ENCODE assay signal across 11 cellular contexts in the genomic region with DNA sequence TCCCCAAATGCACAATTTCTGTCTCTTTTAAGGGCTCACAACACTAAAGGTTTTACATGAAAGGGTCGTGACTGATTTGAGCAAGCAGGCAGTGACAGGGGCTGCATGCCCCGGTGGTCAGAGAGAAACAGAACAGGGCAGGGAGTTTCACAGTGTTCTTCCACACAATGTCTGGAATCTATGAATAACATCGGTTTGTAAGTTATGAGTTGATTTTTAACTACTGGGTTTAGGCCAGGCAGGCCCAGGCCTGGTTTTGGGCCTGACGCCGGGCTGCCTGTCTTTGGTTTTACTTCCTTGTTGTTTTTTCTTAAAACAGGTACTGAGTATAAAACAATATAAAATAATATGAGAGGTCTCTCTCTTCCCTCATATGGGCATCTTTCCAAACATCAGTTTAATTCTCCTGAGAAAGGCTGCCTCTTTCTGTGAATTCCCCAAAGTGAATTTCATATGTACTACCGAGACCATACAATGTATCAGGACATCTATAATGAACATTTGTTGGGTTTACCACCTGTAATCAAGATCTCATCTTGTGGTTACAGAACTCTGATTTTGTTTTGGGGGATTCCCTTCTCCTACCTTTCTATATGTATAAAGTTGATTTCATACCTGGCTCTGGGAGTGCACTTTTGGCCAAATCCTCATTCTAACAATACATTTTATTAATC.
DNase-seq lines count a peak whose midpoint lies in the region; ATAC-seq and TF ChIP-seq lines count a peak whose summit lies in the region.
"Had no signal": no experiment of that assay in that cellular context is flagged by ENCODE, and none has a peak within 500 bp of the region (broad histone marks: within the 10 kb centered on the region; RNA-seq: fewer than 3 reads in every experiment).

No MANE protein-coding gene starts in this region.

- no peaks in the 10 kb centered on the region for H3K79me2 ChIP-seq in Loucy (ENCODE audit: insufficient read depth, low read length)
- no peaks in the 10 kb centered on the region for H3K79me2 ChIP-seq in hepatocyte

- DNase-seq in activated CD4-positive, alpha-beta memory T cell treated with anti-CD3 and anti-CD28 coated beads for 36 hours = peak; percentile 26
- no peak for DNase-seq in activated CD4-positive, alpha-beta memory T cell treated with anti-CD3 and anti-CD28 coated beads, Interleukin-2, amount 10 ng/mL, durations not matched to agents 7 days and 5 days
- no peak for DNase-seq in hepatocyte (ENCODE audit: low spot score)
- DNase-seq in tibial artery = no peak
- DNase-seq in uterus = no peak
- DNase-seq: activated CD4-positive, CD25-positive, alpha-beta regulatory T cell treated with anti-CD3 and anti-CD28 coated beads, Interleukin-2, amount 50 U/mL, for 72 hours; NCI-H524 had no signal

- H3K9me3 Mint-ChIP-seq in activated CD4-positive, alpha-beta memory T cell treated with anti-CD3 and anti-CD28 coated beads for 36 hours = no peaks in the 10 kb centered on the region
- no peaks in the 10 kb centered on the region for H3K9me3 Mint-ChIP-seq in activated CD4-positive, alpha-beta memory T cell treated with anti-CD3 and anti-CD28 coated beads, Interleukin-2, amount 10 ng/mL, durations not matched to agents 7 days and 5 days

- H3K27ac Mint-ChIP-seq in activated CD4-positive, alpha-beta memory T cell treated with anti-CD3 and anti-CD28 coated beads for 36 hours = no peak overlapping the region
- H3K27ac Mint-ChIP-seq in activated CD4-positive, alpha-beta memory T cell treated with anti-CD3 and anti-CD28 coated beads, Interleukin-2, amount 10 ng/mL, durations not matched to agents 7 days and 5 days = no peak overlapping the region

- H3K9me3 ChIP-seq in Loucy (ENCODE audit: insufficient read depth, low read depth, low read length) (no peaks in the 10 kb centered on the region), hepatocyte (ENCODE audit: low read depth) (no peaks in the 10 kb centered on the region), tibial artery (no peaks in the 10 kb centered on the region), uterus (no peaks in the 10 kb centered on the region)

- intact Hi-C loops in activated CD4-positive, alpha-beta memory T cell treated with anti-CD3 and anti-CD28 coated beads for 36 hours (cut with micrococcal nuclease) = loop anchor here (2.0 kb wide), 1 partner anchor 25 kb away; no protein-coding TSS in a partner anchor
- intact Hi-C loops in tibial artery (cut with DNase I; ENCODE audit: low total_unique reads) (no loop called here), uterus (cut with DNase I; ENCODE audit: low total_unique reads) (no loop called here)

- no peaks in the 10 kb centered on the region for H3K27me3 ChIP-seq in Loucy (ENCODE audit: insufficient read depth, low read length, poor library complexity, severe bottlenecking)
- H3K27me3 ChIP-seq in hepatocyte = no peaks in the 10 kb centered on the region
- H3K27me3 ChIP-seq in tibial artery = no peaks in the 10 kb centered on the region
- no peaks in the 10 kb centered on the region for H3K27me3 ChIP-seq in uterus

- no peaks in the 10 kb centered on the region for H3K4me1 ChIP-seq in Loucy (ENCODE audit: insufficient read depth, low read length, poor library complexity, severe bottlenecking)
- H3K4me1 ChIP-seq in hepatocyte (ENCODE audit: insufficient read depth) = peaks cover 8% of the 10 kb centered on the region
- peaks cover 0 to 39% (median 21%) of the 10 kb centered on the region in 4 donors for H3K4me1 ChIP-seq in tibial artery
- no peaks in the 10 kb centered on the region for H3K4me1 ChIP-seq in uterus

- H3K4me1 Mint-ChIP-seq in activated CD4-positive, alpha-beta memory T cell treated with anti-CD3 and anti-CD28 coated beads for 36 hours (ENCODE audit: low read depth) = peaks cover 24% of the 10 kb centered on the region
- peaks cover 15% of the 10 kb centered on the region for H3K4me1 Mint-ChIP-seq in activated CD4-positive, alpha-beta memory T cell treated with anti-CD3 and anti-CD28 coated beads, Interleukin-2, amount 10 ng/mL, durations not matched to agents 7 days and 5 days

- WGBS in hepatocyte (ENCODE audit: low lambda C conversion rate, missing lambda C conversion rate) = 65% methylated on average over 6 of the region's 6 CpGs

- H3K4me2 ChIP-seq in Loucy (ENCODE audit: low read depth, low read length, poor library complexity, severe bottlenecking) = no peak overlapping the region
- H3K4me2 ChIP-seq in hepatocyte = peak overlapping the region; percentile 47

- no peaks in the 10 kb centered on the region for H4K20me1 ChIP-seq in Loucy (ENCODE audit: insufficient read depth, low read length, poor library complexity, severe bottlenecking)
- H4K20me1 ChIP-seq in hepatocyte (ENCODE audit: insufficient read depth, poor library complexity, severe bottlenecking) = no peaks in the 10 kb centered on the region

- TF ChIP-seq CTCF in Loucy (conservative IDR thresholded peaks at IDR 0.05; ENCODE audit: low read length) = no peak
- no peak for TF ChIP-seq CTCF in hepatocyte (IDR thresholded peaks at IDR 0.05; ENCODE audit: poor library complexity)
- no peak for TF ChIP-seq CTCF in tibial artery (IDR thresholded peaks at IDR 0.05)
- TF ChIP-seq CTCF in uterus (IDR thresholded peaks at IDR 0.05) = no peak

- TF ChIP-seq POLR2A in uterus (IDR thresholded peaks at IDR 0.05) = no peak

- H2AFZ ChIP-seq in Loucy (ENCODE audit: low read length) (0 out of 2 replicates have a peak overlapping the region, but pooled peaks have one; percentile 28), hepatocyte (peak overlapping the region; percentile 41)

- POLR2A ChIA-PET in activated CD4-positive, alpha-beta memory T cell treated with anti-CD3 and anti-CD28 coated beads for 36 hours (lab: Charles Lee) = no interaction called here
- POLR2A ChIA-PET in activated CD4-positive, alpha-beta memory T cell treated with anti-CD3 and anti-CD28 coated beads, Interleukin-2, amount 10 ng/mL, durations not matched to agents 7 days and 5 days (lab: Charles Lee) = no interaction called here

- H3K27ac ChIP-seq in hepatocyte (peak overlapping the region; percentile 73), tibial artery (peak overlapping the region; percentile 72 to 77), uterus (peak overlapping the region in 1 of 2 donors; percentile 28)

- no peak for ATAC-seq in HG03159 (IDR thresholded peaks at IDR 0.05; ENCODE audit: unreplicated experiment)
- ATAC-seq in HG03457 (IDR thresholded peaks at IDR 0.05; ENCODE audit: unreplicated experiment) = no peak
- ATAC-seq: K562 had no signal

- no peak overlapping the region for H3K4me3 Mint-ChIP-seq in activated CD4-positive, alpha-beta memory T cell treated with anti-CD3 and anti-CD28 coated beads for 36 hours
- no peak overlapping the region for H3K4me3 Mint-ChIP-seq in activated CD4-positive, alpha-beta memory T cell treated with anti-CD3 and anti-CD28 coated beads, Interleukin-2, amount 10 ng/mL, durations not matched to agents 7 days and 5 days

- peaks cover 3% of the 10 kb centered on the region for H3K27me3 Mint-ChIP-seq in activated CD4-positive, alpha-beta memory T cell treated with anti-CD3 and anti-CD28 coated beads for 36 hours
- H3K27me3 Mint-ChIP-seq in activated CD4-positive, alpha-beta memory T cell treated with anti-CD3 and anti-CD28 coated beads, Interleukin-2, amount 10 ng/mL, durations not matched to agents 7 days and 5 days = peaks cover 3% of the 10 kb centered on the region

- CTCF ChIA-PET in activated CD4-positive, alpha-beta memory T cell treated with anti-CD3 and anti-CD28 coated beads for 36 hours (lab: Charles Lee) = interaction anchor here (2.0 kb wide), 1 partner anchor 30 kb away, joined by 4 read pairs; no protein-coding TSS in a partner anchor
- CTCF ChIA-PET in activated CD4-positive, alpha-beta memory T cell treated with anti-CD3 and anti-CD28 coated beads, Interleukin-2, amount 10 ng/mL, durations not matched to agents 7 days and 5 days (lab: Charles Lee) = no interaction called here

- no peak overlapping the region for H3K4me3 ChIP-seq in Loucy (ENCODE audit: low read length, poor library complexity, severe bottlenecking)
- H3K4me3 ChIP-seq in hepatocyte = no peak overlapping the region
- no peak overlapping the region for H3K4me3 ChIP-seq in tibial artery
- H3K4me3 ChIP-seq in uterus = no peak overlapping the region
- H3K4me3 ChIP-seq: K562 had no signal

- H3F3A ChIP-seq in Loucy (ENCODE audit: low read depth) = no peaks in the 10 kb centered on the region

- H3K9ac ChIP-seq in Loucy (ENCODE audit: low read depth, low read length, poor library complexity, severe bottlenecking) = no peak overlapping the region

- H3K36me3 Mint-ChIP-seq in activated CD4-positive, alpha-beta memory T cell treated with anti-CD3 and anti-CD28 coated beads for 36 hours = no peaks in the 10 kb centered on the region
- peaks cover 4% of the 10 kb centered on the region for H3K36me3 Mint-ChIP-seq in activated CD4-positive, alpha-beta memory T cell treated with anti-CD3 and anti-CD28 coated beads, Interleukin-2, amount 10 ng/mL, durations not matched to agents 7 days and 5 days (ENCODE audit: low read depth)

- H3K9me2 ChIP-seq in Loucy (replicated peaks; ENCODE audit: low read depth, low read length) (no peaks in the 10 kb centered on the region), hepatocyte (replicated peaks; ENCODE audit: insufficient read depth) (no peaks in the 10 kb centered on the region)

- H3K36me3 ChIP-seq in Loucy (ENCODE audit: insufficient read depth, low read length) (no peaks in the 10 kb centered on the region), hepatocyte (replicated peaks; ENCODE audit: insufficient read depth, low read depth) (no peaks in the 10 kb centered on the region), tibial artery (no peaks in the 10 kb centered on the region), uterus (no peaks in the 10 kb centered on the region)
